Comparison of ENCODE assay signal across 16 cellular contexts in genomic region chr1:1067284-1068076, GRCh38. TPM values are rescaled to one million over a fixed set of nuclear protein-coding genes. Genes with fewer than 3 reads are reported as not detected.
DNase-seq lines count a peak whose midpoint lies in the region; ATAC-seq, FAIRE-seq and TF ChIP-seq lines count a peak whose summit lies in the region.
"Had no signal": no experiment of that assay in that cellular context is flagged by ENCODE, and none has a peak within 500 bp of the region (broad histone marks: within the 10 kb centered on the region; RNA-seq: fewer than 3 reads in every experiment).

No MANE protein-coding gene starts in this region.

- no peaks in the 10 kb centered on the region for H3K27me3 Mint-ChIP-seq in activated CD4-positive, alpha-beta T cell treated with anti-CD3 and anti-CD28 coated beads, Interleukin-2, amount 10 ng/mL, durations not matched to agents 7 days and 5 days
- H3K27me3 Mint-ChIP-seq in central memory CD8-positive, alpha-beta T cell: no peaks in the 10 kb centered on the region
- peaks cover 2 to 4% of the 10 kb centered on the region in 2 donors for H3K27me3 Mint-ChIP-seq in CD4-positive, alpha-beta memory T cell

- H4K5ac ChIP-seq in IMR-90 (ENCODE audit: low read depth, low read length): no peak overlapping the region

- TF ChIP-seq CTCF in IMR-90 (conservative IDR thresholded peaks at IDR 0.05; ENCODE audit: low read depth, low read length) (no peak), pancreas (IDR thresholded peaks at IDR 0.05) (no peak), MM.1S (IDR thresholded peaks at IDR 0.05; ENCODE audit: low read length) (no peak)

- H3K14ac ChIP-seq in IMR-90 (replicated peaks; ENCODE audit: low read depth, low read length): no peak overlapping the region

- H3K18ac ChIP-seq in IMR-90 (ENCODE audit: low read depth, low read length): no peak overlapping the region

- ATAC-seq in IMR-90 (ENCODE audit: low read depth) (no peak), pancreas (peak; percentile 19 to 38 (median 29)), GM21528 (IDR thresholded peaks at IDR 0.05; ENCODE audit: low FRiP score, unreplicated experiment) (no peak)
- no peak for ATAC-seq in central memory CD8-positive, alpha-beta T cell (replicated peaks; ENCODE audit: extremely low read depth, poor library complexity, severe bottlenecking)

- no TSS peak for BruUV-seq in IMR-90 (replicated peaks; lab: Mats Ljungman, UMichigan)

- peak overlapping the region; percentile 78 for H2AK9ac ChIP-seq in IMR-90 (replicated peaks; ENCODE audit: low read depth, low read length, poor library complexity)

- H2AFZ ChIP-seq in IMR-90 (replicated peaks; ENCODE audit: low read length, poor library complexity): no peak overlapping the region
- no peak overlapping the region for H2AFZ ChIP-seq in MM.1S (ENCODE audit: low read length)

- no peak overlapping the region for H4K8ac ChIP-seq in IMR-90 (ENCODE audit: low read depth in 2 of 2, low read length in 2 of 2)

- H3K4me1 ChIP-seq in IMR-90 (ENCODE audit: control insufficient read depth, insufficient read depth, low read length) (peaks cover 13% of the 10 kb centered on the region), pancreas (peaks cover 0 to 10% (median 9%) of the 10 kb centered on the region in 3 donors), MM.1S (ENCODE audit: low read length) (peaks cover 4% of the 10 kb centered on the region; the same call in 1 of the 2 replicates)
- peaks cover 22% of the 10 kb centered on the region for H3K4me1 ChIP-seq in CD4-positive, alpha-beta memory T cell (ENCODE audit: insufficient read depth, low read length)

- H3K4ac ChIP-seq in IMR-90 (ENCODE audit: low read depth, low read length): no peak overlapping the region

- H3F3A ChIP-seq in MM.1S (ENCODE audit: insufficient read depth, low read length): no peaks in the 10 kb centered on the region

- H2AK5ac ChIP-seq in IMR-90 (ENCODE audit: low read depth, low read length): no peak overlapping the region

- H2BK5ac ChIP-seq in IMR-90 (ENCODE audit: low read depth, low read length, poor library complexity, severe bottlenecking): no peak overlapping the region

- H3K9me3 ChIP-seq in IMR-90 (ENCODE audit: control insufficient read depth, insufficient read depth, low read length): no peaks in the 10 kb centered on the region
- H3K9me3 ChIP-seq in pancreas: no peaks in the 10 kb centered on the region
- H3K9me3 ChIP-seq in CD4-positive, alpha-beta memory T cell (ENCODE audit: control insufficient read depth in 1 of 2, low read length in 2 of 2): no peaks in the 10 kb centered on the region
- no peaks in the 10 kb centered on the region for H3K9me3 ChIP-seq in MM.1S (replicated peaks; ENCODE audit: insufficient read depth, low read length)
- H3K9me3 ChIP-seq: vagina had no signal

- TF ChIP-seq POLR2A in IMR-90 (IDR thresholded peaks at IDR 0.05; ENCODE audit: low read depth, low read length): no peak

- POLR2A ChIA-PET in activated CD4-positive, alpha-beta T cell treated with anti-CD3 and anti-CD28 coated beads, Interleukin-2, amount 10 ng/mL, durations not matched to agents 7 days and 5 days (lab: Charles Lee): no interaction called here
- POLR2A ChIA-PET in IMR-90 (lab: Charles Lee; ENCODE audit: unreplicated experiment): no interaction called here
- POLR2A ChIA-PET in CD4-positive, alpha-beta memory T cell (lab: Charles Lee; ENCODE audit: partially characterized antibody): interaction anchor here (0.9 to 1.5 kb wide), 3 partner anchors 27 to 54 kb away, joined by 3 to 9 read pairs (median 3); partner anchors contain the start of gene ISG15

- 89% methylated on average over 51 of the region's 70 CpGs; no CpG with 5 or more reads in 1 of the 2 experiments for WGBS in IMR-90 (ENCODE audit: extremely low coverage in 2 of 2, insufficient read length in 1 of 2), 2 experiments
- WGBS in pancreas, 2 donors: 87 to 88% methylated on average over 69 to 70 of the region's 70 CpGs

- CTCF ChIA-PET in activated CD4-positive, alpha-beta T cell treated with anti-CD3 and anti-CD28 coated beads, Interleukin-2, amount 10 ng/mL, durations not matched to agents 7 days and 5 days (lab: Charles Lee): interaction anchor here (1.4 kb wide), 1 partner anchor 34 kb away, joined by 3 read pairs; no protein-coding TSS in a partner anchor
- CTCF ChIA-PET in IMR-90 (lab: Yijun Ruan, JAX): no interaction called here
- CTCF ChIA-PET in CD4-positive, alpha-beta memory T cell (lab: Charles Lee; ENCODE audit: partially characterized antibody): no interaction called here

- peaks cover 23% of the 10 kb centered on the region for H3K4me1 Mint-ChIP-seq in activated CD4-positive, alpha-beta T cell treated with anti-CD3 and anti-CD28 coated beads, Interleukin-2, amount 10 ng/mL, durations not matched to agents 7 days and 5 days
- H3K4me1 Mint-ChIP-seq in central memory CD8-positive, alpha-beta T cell: peaks cover 4% of the 10 kb centered on the region
- peaks cover 0 to 11% (median 3%) of the 10 kb centered on the region in 4 donors for H3K4me1 Mint-ChIP-seq in CD4-positive, alpha-beta memory T cell

- H3K36me3 ChIP-seq in IMR-90 (ENCODE audit: control insufficient read depth, insufficient read depth, low read length) (no peaks in the 10 kb centered on the region), pancreas (no peaks in the 10 kb centered on the region), MM.1S (replicated peaks; ENCODE audit: insufficient read depth, low read length) (no peaks in the 10 kb centered on the region)
- H3K36me3 ChIP-seq in CD4-positive, alpha-beta memory T cell (ENCODE audit: insufficient read depth, low read length): no peaks in the 10 kb centered on the region
- H3K36me3 ChIP-seq: vagina had no signal

- H3K4me3 ChIP-seq in IMR-90 (ENCODE audit: insufficient read depth, low read depth, low read length) (no peak overlapping the region), pancreas (peak overlapping the region in 2 of 4 donors; percentile 43 to 59), MM.1S (ENCODE audit: low read length) (no peak overlapping the region)
- no peak overlapping the region for H3K4me3 ChIP-seq in CD4-positive, alpha-beta memory T cell (ENCODE audit: low read length in 2 of 2)

- H3K27ac Mint-ChIP-seq in activated CD4-positive, alpha-beta T cell treated with anti-CD3 and anti-CD28 coated beads, Interleukin-2, amount 10 ng/mL, durations not matched to agents 7 days and 5 days: no peak overlapping the region
- no peak overlapping the region for H3K27ac Mint-ChIP-seq in central memory CD8-positive, alpha-beta T cell (ENCODE audit: low read depth)
- H3K27ac Mint-ChIP-seq in CD4-positive, alpha-beta memory T cell: peak overlapping the region in 1 of 7 donors; percentile 70

- DNase-seq in activated CD4-positive, alpha-beta T cell treated with anti-CD3 and anti-CD28 coated beads, Interleukin-2, amount 10 ng/mL, durations not matched to agents 7 days and 5 days: no peak
- no peak for DNase-seq in activated CD4-positive, alpha-beta T cell treated with anti-CD3 and anti-CD28 coated beads, Interleukin-2, amount 50 U/mL, for 1 hour
- DNase-seq in IMR-90: no peak
- no peak for DNase-seq in central memory CD8-positive, alpha-beta T cell (ENCODE audit: low spot score in 2 of 2)
- peak in 3 of 6 donors; percentile 35 to 62 (median 62) for DNase-seq in pancreas
- DNase-seq in CD4-positive, alpha-beta memory T cell: no peak
- DNase-seq in MM.1S: no peak
- DNase-seq: activated CD8-positive, alpha-beta memory T cell treated with anti-CD3 and anti-CD28 coated beads, Interleukin-2, amount 50 U/mL, for 48 hours; KG1; NCI-H2081 had no signal

- intact Hi-C loops in IMR-90 (cut with micrococcal nuclease): no loop called here
- intact Hi-C loops in pancreas (cut with DNase I): loop anchor here in 2 of 3 donors (5.0 to 10.0 kb wide), 2 partner anchors 83 to 85 kb away; partner anchors contain the start of gene PERM1 (in 2 of the 2)
- intact Hi-C loops in CD4-positive, alpha-beta memory T cell (cut with micrococcal nuclease): no loop called here

- 0 out of 4 replicates have a peak, but pooled peaks cover 0 to 4% of the 10 kb centered on the region in 2 experiments for H3K79me1 ChIP-seq in IMR-90 (ENCODE audit: low read depth in 1 of 2, low read length in 2 of 2)

- H3K27me3 ChIP-seq in IMR-90 (ENCODE audit: control insufficient read depth, insufficient read depth, low read length) (no peaks in the 10 kb centered on the region; the same call in 1 of the 2 replicates), pancreas (no peaks in the 10 kb centered on the region), MM.1S (replicated peaks; ENCODE audit: insufficient read depth, low read length) (peaks cover 77% of the 10 kb centered on the region)
- H3K27me3 ChIP-seq in CD4-positive, alpha-beta memory T cell (ENCODE audit: insufficient read depth, low read length): peaks cover 3% of the 10 kb centered on the region

- H3K23ac ChIP-seq in IMR-90 (ENCODE audit: low read depth, low read length): no peak overlapping the region

- H3K79me2 ChIP-seq in MM.1S (ENCODE audit: low read length): no peaks in the 10 kb centered on the region

- in situ Hi-C loops in IMR-90 (cut with MboI; ENCODE audit: low sequenced_read_pairs): no loop called here

- FAIRE-seq in pancreas (lab: Jason Lieb, UNC): no peak
- FAIRE-seq: astrocyte, frontal cortex, RCC 7860 had no signal

- dilution Hi-C loops in IMR-90 (cut with HindIII; ENCODE audit: low sequenced_read_pairs, unreplicated experiment): no loop called here

- H4K20me1 ChIP-seq in IMR-90 (ENCODE audit: insufficient read depth, low read length) (no peaks in the 10 kb centered on the region), MM.1S (ENCODE audit: insufficient read depth, low read length) (no peaks in the 10 kb centered on the region)

- peak overlapping the region; percentile 79 for H3K4me3 Mint-ChIP-seq in activated CD4-positive, alpha-beta T cell treated with anti-CD3 and anti-CD28 coated beads, Interleukin-2, amount 10 ng/mL, durations not matched to agents 7 days and 5 days
- peak overlapping the region; percentile 57 for H3K4me3 Mint-ChIP-seq in central memory CD8-positive, alpha-beta T cell
- peak overlapping the region in 3 of 8 donors; percentile 65 to 77 (median 68) for H3K4me3 Mint-ChIP-seq in CD4-positive, alpha-beta memory T cell

- H3K56ac ChIP-seq in IMR-90 (ENCODE audit: extremely low read depth, insufficient read depth, low read length): no peak overlapping the region

- H2BK120ac ChIP-seq in IMR-90 (ENCODE audit: low read depth, low read length): no peak overlapping the region

- H3K9me1 ChIP-seq in IMR-90 (ENCODE audit: insufficient read depth, low read length): 0 out of 2 replicates have a peak, but pooled peaks cover 4% of the 10 kb centered on the region

- H3K4me2 ChIP-seq in IMR-90 (ENCODE audit: low read depth, low read length) (no peak overlapping the region), MM.1S (ENCODE audit: low read depth, low read length) (no peak overlapping the region)

- no peaks in the 10 kb centered on the region for H3K36me3 Mint-ChIP-seq in activated CD4-positive, alpha-beta T cell treated with anti-CD3 and anti-CD28 coated beads, Interleukin-2, amount 10 ng/mL, durations not matched to agents 7 days and 5 days (ENCODE audit: low read depth)
- H3K36me3 Mint-ChIP-seq in central memory CD8-positive, alpha-beta T cell (ENCODE audit: insufficient read depth): peaks cover 9% of the 10 kb centered on the region
- H3K36me3 Mint-ChIP-seq in CD4-positive, alpha-beta memory T cell: no peaks in the 10 kb centered on the region

- no peak for TF ChIP-seq RAD21 in IMR-90 (IDR thresholded peaks at IDR 0.05; ENCODE audit: low read length)

- H3K9me2 ChIP-seq in MM.1S (replicated peaks; ENCODE audit: insufficient read depth, low read length): no peaks in the 10 kb centered on the region

- H3K9ac ChIP-seq in IMR-90 (ENCODE audit: low read depth, low read length) (no peak overlapping the region), MM.1S (ENCODE audit: low read length) (no peak overlapping the region)

- H3K9me3 Mint-ChIP-seq in activated CD4-positive, alpha-beta T cell treated with anti-CD3 and anti-CD28 coated beads, Interleukin-2, amount 10 ng/mL, durations not matched to agents 7 days and 5 days: no peaks in the 10 kb centered on the region
- no peaks in the 10 kb centered on the region for H3K9me3 Mint-ChIP-seq in central memory CD8-positive, alpha-beta T cell
- H3K9me3 Mint-ChIP-seq in CD4-positive, alpha-beta memory T cell: peaks cover 0 to 2% (median 0%) of the 10 kb centered on the region in 8 donors

- H4K91ac ChIP-seq in IMR-90 (ENCODE audit: insufficient read depth, low read depth, low read length): no peak overlapping the region

- H2BK15ac ChIP-seq in IMR-90 (ENCODE audit: low read depth, low read length): no peak overlapping the region

- H2BK20ac ChIP-seq in IMR-90 (ENCODE audit: low read depth, low read length): no peak overlapping the region

- H3K27ac ChIP-seq in IMR-90 (ENCODE audit: insufficient read depth, low read length) (no peak overlapping the region), pancreas (peak overlapping the region in 1 of 4 donors; percentile 47), MM.1S (ENCODE audit: low read length) (no peak overlapping the region)
- H3K27ac ChIP-seq in CD4-positive, alpha-beta memory T cell (ENCODE audit: low read depth, low read length): no peak overlapping the region

RNA-seq across cellular contexts. Expression of gene RNF223, which starts 6.6 kb away (rescaled TPM):
- not detected for total RNA-seq in activated CD4-positive, alpha-beta T cell treated with anti-CD3 and anti-CD28 coated beads, Interleukin-2, amount 10 ng/mL, durations not matched to agents 7 days and 5 days
- not detected in 2 replicates for total RNA-seq in IMR-90 (2012; rRNA removed)
- polyA plus RNA-seq in IMR-90 (2012; rRNA removed): not detected in 2 replicates
- polyA plus RNA-seq in IMR-90 (2012; cell fraction: cytosol; rRNA removed): not detected in 2 replicates
- polyA plus RNA-seq in IMR-90 (2012; cell fraction: nucleus; rRNA removed; ENCODE audit: low replicate concordance): not detected in 2 replicates
- total RNA-seq in pancreas: under 1 TPM in 4 of 6 donors, not detected in 2; 0.12 to 0.37 (median 0.16) TPM
- under 1 TPM; 0.05 to 0.34 TPM for polyA plus RNA-seq in pancreas
- total RNA-seq in CD4-positive, alpha-beta memory T cell: not detected
- not detected for polyA plus RNA-seq in CD4-positive, alpha-beta memory T cell
- total RNA-seq: frontal cortex had no signal
- polyA plus RNA-seq: AG04450 had no signal

RNA-seq across cellular contexts. Expression of gene AGRN, which starts 47.6 kb away (rescaled TPM):
- total RNA-seq in activated CD4-positive, alpha-beta T cell treated with anti-CD3 and anti-CD28 coated beads, Interleukin-2, amount 10 ng/mL, durations not matched to agents 7 days and 5 days: 1 to 10 TPM; 7.4 to 8.3 TPM
- total RNA-seq in IMR-90 (2012; rRNA removed) (8.1 and 11.4 TPM in 2 replicates), pancreas (100 to 1,000 TPM in 1 of 6 donors, 10 to 100 TPM in 5; 40.5 to 107 (median 64.0) TPM)
- polyA plus RNA-seq in IMR-90 (2012; rRNA removed) (115 and 124 TPM in 2 replicates), pancreas (100 to 1,000 TPM in 1 of 2 donors, 10 to 100 TPM in 1; 94.7 to 166 TPM)
- polyA plus RNA-seq in IMR-90 (2012; cell fraction: cytosol; rRNA removed): 128 and 199 TPM in 2 replicates
- polyA plus RNA-seq in IMR-90 (2012; cell fraction: nucleus; rRNA removed; ENCODE audit: low replicate concordance): 291 and 688 TPM in 2 replicates
- total RNA-seq in CD4-positive, alpha-beta memory T cell: 1 to 10 TPM; 1.2 to 1.4 TPM
- not detected for polyA plus RNA-seq in CD4-positive, alpha-beta memory T cell

RNA-seq across cellular contexts. Expression of gene C1orf159, which starts 48.4 kb away (rescaled TPM):
- total RNA-seq in activated CD4-positive, alpha-beta T cell treated with anti-CD3 and anti-CD28 coated beads, Interleukin-2, amount 10 ng/mL, durations not matched to agents 7 days and 5 days: 10 to 100 TPM; 18.0 to 22.0 TPM
- 2.5 and 2.9 TPM in 2 replicates for total RNA-seq in IMR-90 (2012; rRNA removed)
- polyA plus RNA-seq in IMR-90 (2012; rRNA removed): 12.6 and 15.5 TPM in 2 replicates
- polyA plus RNA-seq in IMR-90 (2012; cell fraction: cytosol; rRNA removed): 8.0 and 11.2 TPM in 2 replicates
- polyA plus RNA-seq in IMR-90 (2012; cell fraction: nucleus; rRNA removed; ENCODE audit: low replicate concordance): 44.8 and 112 TPM in 2 replicates
- total RNA-seq in pancreas: 1 to 10 TPM; 3.0 to 6.7 (median 4.0) TPM
- polyA plus RNA-seq in pancreas: 10 to 100 TPM; 20.9 to 30.7 TPM
- total RNA-seq in CD4-positive, alpha-beta memory T cell: 10 to 100 TPM; 15.0 to 15.1 TPM
- polyA plus RNA-seq in CD4-positive, alpha-beta memory T cell: 1 to 10 TPM; 3.8 to 7.9 TPM

RNA-seq across cellular contexts. Expression of gene ISG15, which starts 54.2 kb away (rescaled TPM):
- total RNA-seq in activated CD4-positive, alpha-beta T cell treated with anti-CD3 and anti-CD28 coated beads, Interleukin-2, amount 10 ng/mL, durations not matched to agents 7 days and 5 days: 100 to 1,000 TPM; 237 to 332 TPM
- total RNA-seq in IMR-90 (2012; rRNA removed): 92.2 and 105 TPM in 2 replicates
- 99.1 and 138 TPM in 2 replicates for polyA plus RNA-seq in IMR-90 (2012; rRNA removed)
- 153 and 262 TPM in 2 replicates for polyA plus RNA-seq in IMR-90 (2012; cell fraction: cytosol; rRNA removed)
- polyA plus RNA-seq in IMR-90 (2012; cell fraction: nucleus; rRNA removed; ENCODE audit: low replicate concordance): 50.0 and 115 TPM in 2 replicates
- 10 to 100 TPM in 2 of 6 donors, 1 to 10 TPM in 4; 4.3 to 19.4 (median 6.6) TPM for total RNA-seq in pancreas
- polyA plus RNA-seq in pancreas: 10 to 100 TPM; 25.9 to 45.0 TPM
- 10 to 100 TPM; 31.6 to 33.2 TPM for total RNA-seq in CD4-positive, alpha-beta memory T cell
- polyA plus RNA-seq in CD4-positive, alpha-beta memory T cell: 100 to 1,000 TPM; 212 to 309 TPM

Comparison
In these comparisons a context has a peak if more than half of its experiments do, and no peak if none do; other contexts are left out.
1. ATAC-seq: peak in pancreas (4 of 4); none in IMR-90 (single experiment), central memory CD8-positive, alpha-beta T cell (single experiment) and GM21528 (single experiment).
2. intact Hi-C loops: an anchor here in pancreas (5.0 to 10.0 kb wide); none called in IMR-90 and CD4-positive, alpha-beta memory T cell.